In the genomic region with DNA sequence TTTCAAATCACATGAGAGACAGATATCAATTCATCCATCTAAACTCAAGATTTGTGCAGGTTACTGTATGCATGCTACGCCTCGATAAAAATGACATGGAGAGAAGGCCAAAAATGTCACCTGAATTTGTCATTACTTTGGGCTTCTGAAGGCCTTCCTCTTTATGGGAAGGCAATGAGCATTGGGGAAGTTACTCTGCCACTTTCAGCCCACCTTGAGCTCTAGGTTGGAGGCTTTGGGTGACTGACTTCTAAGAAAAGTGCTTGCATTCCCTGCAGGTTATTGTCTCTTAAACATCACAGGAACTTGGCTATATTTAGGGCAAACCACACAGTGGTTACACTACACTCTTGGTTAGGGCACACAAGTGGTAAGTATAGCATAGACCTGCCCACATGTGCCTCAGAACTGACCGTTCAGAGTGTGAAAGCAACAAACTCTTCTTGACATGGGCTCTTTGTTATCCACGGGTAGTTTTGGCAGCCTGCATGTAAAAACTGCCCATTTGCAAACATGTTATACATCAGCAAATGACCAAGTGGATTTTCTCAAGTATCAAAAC, we compare ENCODE assay signal across 10 cellular contexts.
DNase-seq lines count a peak whose midpoint lies in the region; ATAC-seq and FAIRE-seq lines count a peak whose summit lies in the region.
"Had no signal": no experiment of that assay in that cellular context is flagged by ENCODE, and none has a peak within 500 bp of the region (broad histone marks: within the 10 kb centered on the region; RNA-seq: fewer than 3 reads in every experiment).

No MANE protein-coding gene starts in this region.

- peak; percentile 45 for DNase-seq in myocyte (ENCODE audit: low read depth)
- DNase-seq in activated T-cell treated with anti-CD3 and anti-CD28 coated beads for 4 hours: no peak
- no peak for DNase-seq in urothelium cell line (ENCODE audit: low spot score)
- no peak for DNase-seq in NCI-H2107 treated with DMSO at 0.1 percent for 48 hours (lab: John Stamatoyannopoulos, UW; ENCODE audit: unreplicated experiment)
- DNase-seq in iPS-NIHi7 (ENCODE audit: extremely low spot score): no peak
- DNase-seq: activated naive CD8-positive, alpha-beta T cell treated with anti-CD3 and anti-CD28 coated beads, Interleukin-2, amount 10 ng/mL, durations not matched to agents 7 days and 5 days; NCI-H1092 treated with DMSO at 0.1 percent for 48 hours had no signal

- ATAC-seq in GM18868 (IDR thresholded peaks at IDR 0.05; ENCODE audit: unreplicated experiment) (peak; percentile 91), GM21723 (IDR thresholded peaks at IDR 0.05; ENCODE audit: unreplicated experiment) (peak; percentile 94), HG03342 (IDR thresholded peaks at IDR 0.05; ENCODE audit: unreplicated experiment) (peak; percentile 73)

- FAIRE-seq in urothelium cell line (lab: Jason Lieb, UNC): no peak
